In genomic region chr2:132477436-132477835, GRCh38 we compare ENCODE assay signal across 30 cellular contexts.
"Had no signal": no experiment of that assay in that cellular context is flagged by ENCODE, and none has a peak within 500 bp of the region (broad histone marks: within the 10 kb centered on the region; RNA-seq: fewer than 3 reads in every experiment).

No MANE protein-coding gene starts in this region.

- FAIRE-seq: bronchial epithelial cell had no signal

- H3K4me1 Mint-ChIP-seq: activated naive CD4-positive, alpha-beta T cell treated with anti-CD3 and anti-CD28 coated beads, Interleukin-2, amount 10 ng/mL, durations not matched to agents 7 days and 5 days; activated naive CD8-positive, alpha-beta T cell treated with anti-CD3 and anti-CD28 coated beads, Interleukin-2, amount 10 ng/mL, durations not matched to agents 7 days and 5 days had no signal

- H3K4me3 ChIP-seq: body of pancreas, MG63, SJCRH30 had no signal

- H3K36me3 ChIP-seq: MG63, SJCRH30 had no signal

- H3K27ac ChIP-seq: body of pancreas, RWPE1, SJCRH30, VCaP had no signal

- H3K9me3 ChIP-seq: body of pancreas, MG63, SJCRH30 had no signal

- H3K4me3 Mint-ChIP-seq: activated CD8-positive, alpha-beta T cell treated with anti-CD3 and anti-CD28 coated beads for 36 hours; activated naive CD4-positive, alpha-beta T cell treated with anti-CD3 and anti-CD28 coated beads, Interleukin-2, amount 10 ng/mL, durations not matched to agents 7 days and 5 days; activated naive CD8-positive, alpha-beta T cell treated with anti-CD3 and anti-CD28 coated beads, Interleukin-2, amount 10 ng/mL, durations not matched to agents 7 days and 5 days; activated T-cell treated with anti-CD3 and anti-CD28 coated beads, Interleukin-2, amount 50 U/mL, for 72 hours had no signal

- H3K27me3 ChIP-seq: body of pancreas, MG63, SJCRH30 had no signal

- DNase-seq: activated CD4-positive, alpha-beta T cell treated with anti-CD3 and anti-CD28 coated beads, Interleukin-2, amount 50 U/mL, for 1 hour; activated CD4-positive, CD25-positive, alpha-beta regulatory T cell; activated CD8-positive, alpha-beta memory T cell treated with anti-CD3 and anti-CD28 coated beads, Interleukin-2, amount 50 U/mL, for 4 hours; activated CD8-positive, alpha-beta T cell treated with anti-CD3 and anti-CD28 coated beads for 36 hours; activated gamma-delta T cell treated with Interleukin-2 at 50 U/mL for 16 hours; activated naive CD4-positive, alpha-beta T cell treated with anti-CD3 and anti-CD28 coated beads, Interleukin-2, amount 10 ng/mL, durations not matched to agents 7 days and 5 days; activated naive CD8-positive, alpha-beta T cell treated with anti-CD3 and anti-CD28 coated beads, Interleukin-2, amount 10 ng/mL, durations not matched to agents 7 days and 5 days; activated T-cell treated with anti-CD3 and anti-CD28 coated beads, Interleukin-2, amount 50 U/mL, for 72 hours; aorta; body of pancreas; central memory CD4-positive, alpha-beta T cell; MG63; MV-4-11; NCI-H1417 treated with DMSO at 0.1 percent for 48 hours; NCI-H1694; NCI-H2029; NCI-H2107; NCI-H345; NCI-H510A treated with DMSO at 0.1 percent for 48 hours; NCI-H69; NK-92 treated with Interleukin-12 subunit alpha and Interleukin-12 subunit beta, amount 100 ng/mL, for 24 hours; OCI-M1; Right ventricle myocardium superior; SJCRH30; T-helper 1 cell had no signal

- H3K27me3 Mint-ChIP-seq: activated CD8-positive, alpha-beta T cell treated with anti-CD3 and anti-CD28 coated beads for 36 hours; activated naive CD4-positive, alpha-beta T cell treated with anti-CD3 and anti-CD28 coated beads, Interleukin-2, amount 10 ng/mL, durations not matched to agents 7 days and 5 days; activated naive CD8-positive, alpha-beta T cell treated with anti-CD3 and anti-CD28 coated beads, Interleukin-2, amount 10 ng/mL, durations not matched to agents 7 days and 5 days had no signal

- H3K4me1 ChIP-seq: SJCRH30 had no signal

- H3K36me3 Mint-ChIP-seq: activated naive CD4-positive, alpha-beta T cell treated with anti-CD3 and anti-CD28 coated beads, Interleukin-2, amount 10 ng/mL, durations not matched to agents 7 days and 5 days; activated naive CD8-positive, alpha-beta T cell treated with anti-CD3 and anti-CD28 coated beads, Interleukin-2, amount 10 ng/mL, durations not matched to agents 7 days and 5 days had no signal

- ATAC-seq: activated CD8-positive, alpha-beta T cell treated with anti-CD3 and anti-CD28 coated beads for 36 hours; activated T-cell treated with anti-CD3 and anti-CD28 coated beads, Interleukin-2, amount 50 U/mL, for 72 hours; body of pancreas; Panc1 had no signal

- H3K27ac Mint-ChIP-seq: activated CD8-positive, alpha-beta T cell treated with anti-CD3 and anti-CD28 coated beads for 36 hours; activated naive CD4-positive, alpha-beta T cell treated with anti-CD3 and anti-CD28 coated beads, Interleukin-2, amount 10 ng/mL, durations not matched to agents 7 days and 5 days; activated naive CD8-positive, alpha-beta T cell treated with anti-CD3 and anti-CD28 coated beads, Interleukin-2, amount 10 ng/mL, durations not matched to agents 7 days and 5 days; activated T-cell treated with anti-CD3 and anti-CD28 coated beads, Interleukin-2, amount 50 U/mL, for 72 hours; activated T-helper 2 cell treated with anti-CD3 and anti-CD28 coated beads, Interferon-gamma antibody, Interleukin-2, Interleukin-4, amounts not matched to agents 10 μg/mL and 5 μg/mL and 100 μg/mL, durations not matched to agents 14 hours and 24 hours and 36 hours had no signal
